Comparison of ENCODE assay signal across 8 cellular contexts in genomic region chr14:101961011-101961721, GRCh38. TPM values are rescaled to one million over a fixed set of nuclear protein-coding genes. Genes with fewer than 3 reads are reported as not detected.
A peak's percentile ranks its signal among the peaks of the same experiment; 100 is the strongest.
DNase-seq lines count a peak whose midpoint lies in the region; ATAC-seq and TF ChIP-seq lines count a peak whose summit lies in the region.

No MANE protein-coding gene starts in this region.

- ATAC-seq in foreskin keratinocyte, result peak; percentile 33
- ATAC-seq in thoracic aorta (ENCODE audit: insufficient number of reproducible peaks, low FRiP score, low read depth), result peak; percentile 15
- ATAC-seq in HG02870 (IDR thresholded peaks at IDR 0.05; ENCODE audit: unreplicated experiment), result no peak

- H3K27me3 ChIP-seq in SJSA1 (replicated peaks) (no peaks in the 10 kb centered on the region), foreskin keratinocyte (no peaks in the 10 kb centered on the region), thoracic aorta (replicated peaks; ENCODE audit: insufficient read depth) (no peaks in the 10 kb centered on the region)

- no peak for TF ChIP-seq POLR2A in NB4 (IDR thresholded peaks at IDR 0.05; ENCODE audit: extremely low read depth, insufficient read length)

- no peak overlapping the region for H3K27ac ChIP-seq in SJSA1
- no peak overlapping the region for H3K27ac ChIP-seq in foreskin keratinocyte
- H3K27ac ChIP-seq in thoracic aorta, result no peak overlapping the region

- TF ChIP-seq CTCF in NB4 (IDR thresholded peaks at IDR 0.05; ENCODE audit: low read depth, low read length), result peak; percentile 76
- peak; percentile 91 for TF ChIP-seq CTCF in foreskin keratinocyte (conservative IDR thresholded peaks at IDR 0.05)
- TF ChIP-seq CTCF in thoracic aorta (IDR thresholded peaks at IDR 0.05), result peak; percentile 88

- H3K4me3 ChIP-seq in NB4 (ENCODE audit: low read depth, low read length) (no peak overlapping the region), SJSA1 (no peak overlapping the region), thoracic aorta (no peak overlapping the region)

- H3K4me1 ChIP-seq in SJSA1 (replicated peaks), result peaks cover 27% of the 10 kb centered on the region
- H3K4me1 ChIP-seq in foreskin keratinocyte, result peaks cover 14% of the 10 kb centered on the region
- peaks cover 6 to 16% of the 10 kb centered on the region in 2 donors for H3K4me1 ChIP-seq in thoracic aorta (ENCODE audit: control insufficient read depth in 1 of 2, low read depth in 2 of 2)

- H3K36me3 ChIP-seq in SJSA1 (peaks cover 16% of the 10 kb centered on the region), thoracic aorta (no peaks in the 10 kb centered on the region)

- DNase-seq in EL (peak; percentile 84), NB4 (ENCODE audit: low read depth) (peak; percentile 85), SJSA1 (ENCODE audit: low read depth in 1 of 2, low spot score in 2 of 2) (peak; percentile 52 to 74), foreskin keratinocyte (peak in 1 of 2 donors; percentile 61), occipital lobe (lab: John Stamatoyannopoulos, UW) (peak; percentile 38), thoracic aorta (ENCODE audit: low spot score) (no peak)
- peak; percentile 91 for DNase-seq in activated effector memory CD4-positive, alpha-beta T cell treated with anti-CD3 and anti-CD28 coated beads, Interleukin-2, amount 50 U/mL, for 16 hours

- no peaks in the 10 kb centered on the region; the same call in 1 of the 2 replicates for H3K9me3 ChIP-seq in SJSA1 (replicated peaks)
- H3K9me3 ChIP-seq in thoracic aorta, result no peaks in the 10 kb centered on the region

RNA-seq across cellular contexts. Expression of gene DYNC1H1, which starts 3.2 kb away (rescaled TPM):
- 180 and 253 TPM in 2 replicates for total RNA-seq in SJSA1 (2014; rRNA removed; shearing (Covaris generic))
- total RNA-seq in foreskin keratinocyte (384 and 390 TPM in 2 replicates), occipital lobe (677 TPM), thoracic aorta (100 to 1,000 TPM; 517 to 555 TPM)
- 132 and 135 TPM in 2 replicates for polyA plus RNA-seq in foreskin keratinocyte
